12 cellular contexts compared by ENCODE assay signal in the genomic region with DNA sequence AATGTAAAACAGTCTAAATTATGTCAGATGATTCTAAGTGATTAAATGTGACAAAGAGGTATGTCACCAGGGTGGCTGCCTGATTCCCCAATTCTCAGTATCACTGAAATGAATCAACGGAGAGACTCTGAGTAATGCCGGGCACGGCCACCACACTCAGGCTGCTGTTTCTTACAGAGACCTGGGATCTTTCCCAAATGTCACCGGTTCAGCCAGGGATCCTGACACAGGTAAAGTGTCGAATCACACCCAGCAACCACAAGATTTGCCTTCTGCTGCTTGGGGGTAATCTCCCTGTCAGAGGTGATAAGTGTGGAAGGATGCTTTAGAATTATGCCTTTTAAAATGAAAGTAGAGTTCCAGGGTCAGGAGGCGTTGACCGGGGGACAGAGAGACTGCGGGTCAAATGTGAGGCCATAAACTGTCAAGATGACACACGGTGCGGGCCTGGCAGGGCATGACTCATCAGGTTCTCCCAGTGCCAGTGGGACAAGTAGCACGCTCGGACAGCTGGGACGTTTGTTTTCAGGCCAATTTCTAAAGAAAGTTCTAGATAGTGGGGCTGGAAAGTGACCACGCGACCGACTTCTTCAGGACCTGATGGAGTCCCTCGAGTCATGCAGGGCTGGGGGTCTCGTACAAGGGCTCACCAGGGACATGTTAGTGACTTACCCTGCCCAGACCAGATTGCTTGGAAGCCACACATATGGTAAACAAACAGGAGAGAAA. TPM values are rescaled to one million over a fixed set of nuclear protein-coding genes. Genes with fewer than 3 reads are reported as not detected.
DNase-seq lines count a peak whose midpoint lies in the region; ATAC-seq, FAIRE-seq and TF ChIP-seq lines count a peak whose summit lies in the region.
"Had no signal": no experiment of that assay in that cellular context is flagged by ENCODE, and none has a peak within 500 bp of the region (broad histone marks: within the 10 kb centered on the region; RNA-seq: fewer than 3 reads in every experiment).

No MANE protein-coding gene starts in this region.

- H3K4me1 ChIP-seq in fibroblast of lung (ENCODE audit: control insufficient read depth, extremely low read depth, insufficient read depth, low read length), result no peaks in the 10 kb centered on the region

- H3K27ac ChIP-seq in fibroblast of lung (ENCODE audit: insufficient read depth, low read length), result no peak overlapping the region

- no peak for TF ChIP-seq CTCF in natural killer cell (IDR thresholded peaks at IDR 0.05)
- no peak for TF ChIP-seq CTCF in fibroblast of lung (conservative IDR thresholded peaks at IDR 0.05 in 1 of 2, IDR thresholded peaks at IDR 0.05 in 1 of 2; ENCODE audit: low read depth in 1 of 2, low read length in 2 of 2)
- no peak for TF ChIP-seq CTCF in D721Med (IDR thresholded peaks at IDR 0.05; ENCODE audit: insufficient read depth, missing control alignments)

- ATAC-seq in natural killer cell treated with Interleukin-12 subunit alpha and Interleukin-12 subunit beta and Interleukin-15 and Interleukin-18, amount 100 ng/mL, for 72 hours, result peak; percentile 28 to 77
- ATAC-seq in natural killer cell (no peak), GM18511 (IDR thresholded peaks at IDR 0.05; ENCODE audit: unreplicated experiment) (no peak), GM18868 (IDR thresholded peaks at IDR 0.05; ENCODE audit: unreplicated experiment) (no peak)

- no peaks in the 10 kb centered on the region for H3K27me3 Mint-ChIP-seq in natural killer cell treated with Interleukin-12 subunit alpha and Interleukin-12 subunit beta and Interleukin-15 and Interleukin-18, amount 100 ng/mL, for 72 hours
- no peaks in the 10 kb centered on the region for H3K27me3 Mint-ChIP-seq in natural killer cell (ENCODE audit: low read depth in 2 of 2)
- H3K27me3 Mint-ChIP-seq: activated naive CD8-positive, alpha-beta T cell; CD4-positive, alpha-beta T cell had no signal

- H3K36me3 ChIP-seq in fibroblast of lung (ENCODE audit: control insufficient read depth, insufficient read depth, low read length), result no peaks in the 10 kb centered on the region

- FAIRE-seq in urothelium cell line (lab: Jason Lieb, UNC) (no peak), D721Med (lab: Jason Lieb, UNC) (no peak)
- FAIRE-seq: GM18507 had no signal

- peaks cover 4% of the 10 kb centered on the region for H3K36me3 Mint-ChIP-seq in natural killer cell treated with Interleukin-12 subunit alpha and Interleukin-12 subunit beta and Interleukin-15 and Interleukin-18, amount 100 ng/mL, for 72 hours
- no peaks in the 10 kb centered on the region for H3K36me3 Mint-ChIP-seq in natural killer cell
- H3K36me3 Mint-ChIP-seq: activated naive CD8-positive, alpha-beta T cell had no signal

- H3K9me3 ChIP-seq in fibroblast of lung (ENCODE audit: control insufficient read depth, insufficient read depth, low read depth, low read length), result no peaks in the 10 kb centered on the region

- H3K4me3 ChIP-seq in fibroblast of lung (replicated peaks in 1 of 4; ENCODE audit: control extremely low read depth in 1 of 4, insufficient read depth in 1 of 4, low read depth in 3 of 4, low read length in 4 of 4), result no peak overlapping the region

- no peaks in the 10 kb centered on the region for H3K79me2 ChIP-seq in fibroblast of lung (ENCODE audit: control insufficient read depth, insufficient read depth, low read length)

- H3K27me3 ChIP-seq in fibroblast of lung (ENCODE audit: control insufficient read depth, insufficient read depth, low read length), result no peaks in the 10 kb centered on the region

- DNase-seq in natural killer cell treated with Interleukin-12 subunit alpha and Interleukin-12 subunit beta and Interleukin-15 and Interleukin-18, amount 100 ng/mL, for 72 hours (ENCODE audit: low spot score), result no peak
- no peak for DNase-seq in natural killer cell
- peak; percentile 93 for DNase-seq in RPMI7951 (ENCODE audit: low read depth)
- DNase-seq in fibroblast of lung (ENCODE audit: low read depth in 2 of 2), result peak; percentile 46 to 61
- DNase-seq in urothelium cell line (ENCODE audit: low spot score), result peak; percentile 38
- no peak for DNase-seq in D721Med (ENCODE audit: insufficient read length, low spot score)
- DNase-seq: CD4-positive, alpha-beta T cell had no signal

- intact Hi-C loops in natural killer cell (cut with micrococcal nuclease), result no loop called here

- H3K4me2 ChIP-seq in fibroblast of lung (ENCODE audit: extremely low read depth, insufficient read depth, low read length), result no peak overlapping the region

- no peak overlapping the region for H2AFZ ChIP-seq in fibroblast of lung (ENCODE audit: low read length)

- H4K20me1 ChIP-seq in fibroblast of lung (ENCODE audit: control insufficient read depth, extremely low read depth, insufficient read depth, low read length), result no peaks in the 10 kb centered on the region

- peak overlapping the region; percentile 33 to 76 for H3K27ac Mint-ChIP-seq in natural killer cell treated with Interleukin-12 subunit alpha and Interleukin-12 subunit beta and Interleukin-15 and Interleukin-18, amount 100 ng/mL, for 72 hours
- no peak overlapping the region for H3K27ac Mint-ChIP-seq in natural killer cell
- H3K27ac Mint-ChIP-seq: activated naive CD8-positive, alpha-beta T cell; CD4-positive, alpha-beta T cell; T-helper 2 cell treated with Interferon-gamma antibody and Interleukin-4, amounts not matched to agents 5 μg/mL and 100 μg/mL, for 36 hours had no signal

- H3K9ac ChIP-seq in fibroblast of lung (ENCODE audit: insufficient read depth, low read length), result no peak overlapping the region

- peaks cover 28 to 40% of the 10 kb centered on the region in 2 donors for H3K4me1 Mint-ChIP-seq in natural killer cell treated with Interleukin-12 subunit alpha and Interleukin-12 subunit beta and Interleukin-15 and Interleukin-18, amount 100 ng/mL, for 72 hours (ENCODE audit: low read depth in 2 of 2)
- peaks cover 1 to 15% of the 10 kb centered on the region in 2 donors for H3K4me1 Mint-ChIP-seq in natural killer cell

- no peaks in the 10 kb centered on the region for H3K9me3 Mint-ChIP-seq in natural killer cell treated with Interleukin-12 subunit alpha and Interleukin-12 subunit beta and Interleukin-15 and Interleukin-18, amount 100 ng/mL, for 72 hours
- H3K9me3 Mint-ChIP-seq in natural killer cell, result no peaks in the 10 kb centered on the region
- H3K9me3 Mint-ChIP-seq: CD4-positive, alpha-beta T cell; T-helper 2 cell treated with Interferon-gamma antibody and Interleukin-4, amounts not matched to agents 5 μg/mL and 100 μg/mL, for 36 hours had no signal

- H3K4me3 Mint-ChIP-seq in natural killer cell treated with Interleukin-12 subunit alpha and Interleukin-12 subunit beta and Interleukin-15 and Interleukin-18, amount 100 ng/mL, for 72 hours, result peak overlapping the region; percentile 59
- no peak overlapping the region for H3K4me3 Mint-ChIP-seq in natural killer cell
- H3K4me3 Mint-ChIP-seq: activated naive CD8-positive, alpha-beta T cell; CD4-positive, alpha-beta T cell; T-helper 2 cell treated with Interferon-gamma antibody and Interleukin-4, amounts not matched to agents 5 μg/mL and 100 μg/mL, for 36 hours had no signal

RNA-seq across cellular contexts. Expression of a gene that starts 48.9 kb away (rescaled TPM):
- 100 to 1,000 TPM; 174 to 192 TPM for total RNA-seq in natural killer cell treated with Interleukin-12 subunit alpha and Interleukin-12 subunit beta and Interleukin-15 and Interleukin-18, amount 100 ng/mL, for 72 hours
- total RNA-seq in natural killer cell, result 100 to 1,000 TPM; 165 to 180 (median 177) TPM
- 4.7 TPM in 2 replicates for total RNA-seq in RPMI7951 (2014; rRNA removed; shearing (Covaris generic))
- 2.3 and 5.4 TPM in 2 replicates for total RNA-seq in fibroblast of lung
- polyA plus RNA-seq in fibroblast of lung, result 2.8 TPM in 2 replicates
- polyA plus RNA-seq in fibroblast of lung (2012), result 1.9 and 2.1 TPM in 2 replicates
- polyA minus RNA-seq in fibroblast of lung (ENCODE audit: low replicate concordance), result 5.4 and 9.6 TPM in 2 replicates

Comparison
In these comparisons a context has a peak if more than half of its experiments do, and no peak if none do; other contexts are left out.
1. ATAC-seq: peak in natural killer cell treated with Interleukin-12 subunit alpha and Interleukin-12 subunit beta and Interleukin-15 and Interleukin-18, amount 100 ng/mL, for 72 hours (2 of 2); none in natural killer cell (0 of 3), GM18511 (single experiment) and GM18868 (single experiment).
2. H3K27ac Mint-ChIP-seq: peak in natural killer cell treated with Interleukin-12 subunit alpha and Interleukin-12 subunit beta and Interleukin-15 and Interleukin-18, amount 100 ng/mL, for 72 hours (2 of 2); none in natural killer cell (0 of 2).
3. DNase-seq: peak in RPMI7951 (single experiment), fibroblast of lung (2 of 2) and urothelium cell line (single experiment); none in natural killer cell treated with Interleukin-12 subunit alpha and Interleukin-12 subunit beta and Interleukin-15 and Interleukin-18, amount 100 ng/mL, for 72 hours (single experiment), natural killer cell (single experiment) and D721Med (single experiment).
4. RNA of a gene that starts 48.9 kb away (total RNA-seq): 174 to 192 TPM in natural killer cell treated with Interleukin-12 subunit alpha and Interleukin-12 subunit beta and Interleukin-15 and Interleukin-18, amount 100 ng/mL, for 72 hours and 165 to 180 TPM in natural killer cell; 2.3 to 5.4 TPM in fibroblast of lung and 4.7 TPM in RPMI7951; every median in the first group is over 10 times any median in the second.